1 cellular context compared by ENCODE assay signal in the genomic region with DNA sequence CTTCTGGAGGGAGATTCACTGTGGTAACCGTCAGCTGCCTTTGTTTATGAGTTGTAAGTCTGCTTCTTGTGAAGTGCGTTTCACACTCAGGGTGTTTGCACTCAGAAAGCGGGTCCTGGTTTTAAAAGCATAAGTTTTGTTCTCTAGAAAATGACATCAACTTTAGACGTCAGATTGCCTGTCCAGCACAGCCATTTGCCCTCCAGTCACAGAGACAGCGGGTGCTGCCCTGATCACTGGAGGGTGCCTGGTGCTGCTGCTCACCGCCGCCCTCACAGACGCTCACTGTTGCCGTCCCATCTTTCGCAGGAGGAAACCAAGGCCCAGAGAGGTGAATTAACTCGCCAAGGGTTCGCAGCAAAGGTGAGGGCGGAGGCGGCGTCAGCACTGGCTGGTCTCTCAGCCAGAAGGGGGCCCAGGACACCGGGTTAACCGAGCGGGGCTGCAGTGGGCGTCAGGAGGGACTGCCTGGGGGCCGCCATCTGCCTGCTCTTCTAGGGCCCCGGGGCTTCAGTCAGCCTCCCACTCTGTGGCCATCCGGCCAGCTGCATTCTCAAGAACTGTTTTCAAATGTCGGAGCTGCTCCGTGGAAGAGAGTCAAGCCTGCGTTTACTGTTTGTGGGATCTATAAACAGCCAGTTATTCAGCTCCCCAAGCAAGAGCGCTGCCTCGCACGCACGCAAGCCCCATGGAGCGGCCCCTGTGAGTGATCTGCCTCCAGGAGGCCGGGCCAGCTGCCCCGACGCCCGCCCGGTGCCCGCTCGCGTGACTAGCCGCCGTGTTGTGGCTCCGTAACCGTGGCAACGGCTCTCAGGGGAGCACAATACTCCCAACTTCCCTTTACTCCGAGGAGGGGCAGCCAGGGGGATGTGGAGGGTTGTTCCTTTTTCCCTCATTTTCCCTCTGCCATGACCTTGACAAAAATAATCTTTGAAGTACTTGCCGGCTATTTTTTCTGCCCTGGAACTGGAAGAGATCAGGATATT.
TF ChIP-seq lines count a peak whose summit lies in the region.

No MANE protein-coding gene starts in this region.

TF ChIP-seq in IMR-90, 13 proteins besides CTCF, POLR2A, EP300 and RAD21 (continued from another document):
- TF ChIP-seq RFX5 (IDR thresholded peaks at IDR 0.05; ENCODE audit: low read depth, low read length) (no peak), CHD1 (IDR thresholded peaks at IDR 0.05; ENCODE audit: low read depth, low read length) (no peak; the same call in 1 of the 2 replicates)
- TF ChIP-seq, protein P1, sequence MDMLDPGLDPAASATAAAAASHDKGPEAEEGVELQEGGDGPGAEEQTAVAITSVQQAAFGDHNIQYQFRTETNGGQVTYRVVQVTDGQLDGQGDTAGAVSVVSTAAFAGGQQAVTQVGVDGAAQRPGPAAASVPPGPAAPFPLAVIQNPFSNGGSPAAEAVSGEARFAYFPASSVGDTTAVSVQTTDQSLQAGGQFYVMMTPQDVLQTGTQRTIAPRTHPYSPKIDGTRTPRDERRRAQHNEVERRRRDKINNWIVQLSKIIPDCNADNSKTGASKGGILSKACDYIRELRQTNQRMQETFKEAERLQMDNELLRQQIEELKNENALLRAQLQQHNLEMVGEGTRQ (IDR thresholded peaks at IDR 0.05; ENCODE audit: low read depth, low read length), result peak; percentile 31; the same call in 1 of the 2 replicates
